In the genomic region with DNA sequence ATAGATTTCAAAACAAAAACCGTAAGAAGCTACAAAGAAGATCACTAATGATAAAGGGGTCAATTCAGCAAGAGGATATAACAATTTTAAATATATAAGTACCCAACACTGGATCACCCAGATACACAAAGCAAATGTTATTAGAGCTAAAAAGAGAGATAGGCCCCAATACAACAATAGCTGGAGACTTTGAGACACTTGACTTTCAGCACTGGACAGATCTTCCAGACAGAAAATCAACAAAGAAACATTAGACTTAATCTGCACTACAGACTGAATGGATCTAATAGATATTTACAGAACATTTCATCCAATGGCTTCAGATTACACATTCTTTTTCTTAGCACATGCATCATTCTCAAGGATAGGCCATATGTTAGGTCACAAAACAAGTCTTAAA, we compare ENCODE assay signal across 12 cellular contexts. TPM values are rescaled to one million over a fixed set of nuclear protein-coding genes. Genes with fewer than 3 reads are reported as not detected.
"Had no signal": no experiment of that assay in that cellular context is flagged by ENCODE, and none has a peak within 500 bp of the region (broad histone marks: within the 10 kb centered on the region; RNA-seq: fewer than 3 reads in every experiment).

No MANE protein-coding gene starts in this region.

- H3K4me2 ChIP-seq: GM23338 had no signal

- H3K9me3 ChIP-seq: HAP-1 had no signal

- FAIRE-seq: H1, H54 had no signal

- H3K4me1 ChIP-seq: HAP-1 had no signal

- ATAC-seq: GM23338, HCT116 had no signal

- H3K4me3 ChIP-seq: GM23248, GM23338, HAP-1 had no signal

- H3K9ac ChIP-seq: GM23248 had no signal

- DNase-seq: GM23248, GOT3, H7, H9, HCEC 1CT, HFFc6 had no signal

- H2AFZ ChIP-seq: GM23248, GM23338 had no signal

- H3K36me3 ChIP-seq: HAP-1 had no signal

- H3K27ac ChIP-seq: GM23248 had no signal

RNA-seq across cellular contexts. Expression of a gene that starts 46.3 kb away (rescaled TPM):
- total RNA-seq: GM23248, H1, H4, H7, H9, HFFc6 had no signal
- polyA plus RNA-seq: GM23248, GM23338, H1 had no signal
